Comparison of ENCODE assay signal across 23 cellular contexts in the genomic region with DNA sequence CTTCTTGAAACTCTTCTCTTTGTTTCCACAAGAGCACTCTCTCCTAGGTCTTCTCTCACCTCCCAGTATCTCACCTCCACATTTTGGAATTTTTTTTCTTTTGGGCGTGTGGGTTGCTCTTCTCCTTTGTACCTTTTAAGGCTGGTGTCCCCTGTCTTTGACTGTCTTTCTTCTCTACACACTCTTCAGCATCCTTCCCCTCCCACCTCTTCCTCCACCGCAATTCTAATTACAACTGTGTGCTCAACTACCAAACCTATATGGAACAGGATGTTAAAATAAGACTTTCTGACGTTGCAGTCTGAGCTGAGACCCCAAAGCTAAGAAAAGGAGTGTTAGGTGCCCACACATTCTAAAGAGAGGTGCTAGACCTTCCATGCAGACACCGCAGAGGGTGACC. TPM values are rescaled to one million over a fixed set of nuclear protein-coding genes. Genes with fewer than 3 reads are reported as not detected.
"Had no signal": no experiment of that assay in that cellular context is flagged by ENCODE, and none has a peak within 500 bp of the region (broad histone marks: within the 10 kb centered on the region; RNA-seq: fewer than 3 reads in every experiment).

No MANE protein-coding gene starts in this region.

- DNase-seq: dermis blood vessel endothelial cell; foreskin fibroblast; glutamatergic neuron; heart right ventricle; hippocampal formation; kidney glomerular epithelial cell; left ventricle myocardium superior; lower lobe of right lung; naive thymus-derived CD8-positive, alpha-beta T cell; nephron progenitor cell; right cardiac atrium; sigmoid colon; stimulated activated CD4-positive, alpha-beta T cell treated with anti-CD3 and anti-CD28 coated beads, Interleukin-2, amount 100 ng/mL, for 24 hours; stimulated activated CD4-positive, alpha-beta T cell treated with anti-CD3 and anti-CD28 coated beads, Interleukin-4, amount 100 ng/mL, for 4 hours; stimulated activated naive B cell treated with anti-CD40 and anti-IgM and Interleukin-4, amounts not matched to agents 10 μg/mL and 1 μg/mL and 100 μg/mL, for 72 hours; stomach; thyroid gland; trophoblast cell had no signal

- H3K4me3 ChIP-seq: coronary artery, gastroesophageal sphincter, heart right ventricle, lower lobe of right lung, prostate gland, sigmoid colon, stomach, thyroid gland, vagina had no signal

- H3K9me3 Mint-ChIP-seq: naive thymus-derived CD8-positive, alpha-beta T cell; nephron progenitor cell; stimulated activated naive B cell treated with anti-CD40 and anti-IgM and Interleukin-4, amounts not matched to agents 10 μg/mL and 1 μg/mL and 100 μg/mL, for 72 hours had no signal

- H3K36me3 Mint-ChIP-seq: naive thymus-derived CD8-positive, alpha-beta T cell; stimulated activated naive B cell treated with anti-CD40 and anti-IgM and Interleukin-4, amounts not matched to agents 10 μg/mL and 1 μg/mL and 100 μg/mL, for 72 hours had no signal

- H3K4me3 Mint-ChIP-seq: naive thymus-derived CD8-positive, alpha-beta T cell; nephron progenitor cell; stimulated activated naive B cell treated with anti-CD40 and anti-IgM and Interleukin-4, amounts not matched to agents 10 μg/mL and 1 μg/mL and 100 μg/mL, for 72 hours had no signal

- H3K27ac Mint-ChIP-seq: nephron progenitor cell; stimulated activated naive B cell treated with anti-CD40 and anti-IgM and Interleukin-4, amounts not matched to agents 10 μg/mL and 1 μg/mL and 100 μg/mL, for 72 hours had no signal

- FAIRE-seq: islet of Langerhans had no signal

- ATAC-seq: gastroesophageal sphincter; heart right ventricle; left ventricle myocardium superior; lower lobe of right lung; naive thymus-derived CD8-positive, alpha-beta T cell; right cardiac atrium; stimulated activated naive B cell treated with anti-CD40 and anti-IgM and Interleukin-4, amounts not matched to agents 10 μg/mL and 1 μg/mL and 100 μg/mL, for 72 hours had no signal

- H3K27me3 ChIP-seq: gastroesophageal sphincter, heart right ventricle, sigmoid colon, stomach, thyroid gland, vagina had no signal

- H3K36me3 ChIP-seq: gastroesophageal sphincter, heart right ventricle, lower lobe of right lung, prostate gland, sigmoid colon, stomach, thyroid gland, vagina had no signal

- H3K27ac ChIP-seq: coronary artery, gastroesophageal sphincter, heart right ventricle, lower lobe of right lung, prostate gland, sigmoid colon, stomach, thyroid gland, vagina had no signal

- H3K9me3 ChIP-seq: gastroesophageal sphincter, heart right ventricle, lower lobe of right lung, prostate gland, sigmoid colon, stomach, thyroid gland, vagina had no signal

- H3K4me1 ChIP-seq: gastroesophageal sphincter had no signal

RNA-seq across cellular contexts. Expression of gene ADRB1, which starts 14.0 kb away (rescaled TPM):
- total RNA-seq: naive thymus-derived CD8-positive, alpha-beta T cell; vagina had no signal
